1 cellular context compared by ENCODE assay signal in genomic region chr1:16677552-16678423, GRCh38.
TF ChIP-seq lines count a peak whose summit lies in the region.

No MANE protein-coding gene starts in this region.

TF ChIP-seq in HEK293, 187 proteins besides CTCF, POLR2A, EP300 and RAD21 (continued from another document):
- TF ChIP-seq ZBTB49 (tag by site-specific recombination; IDR thresholded peaks at IDR 0.05; ENCODE audit: low read depth): no peak
- peak; percentile 54; the same call in 1 of the 2 replicates for TF ChIP-seq ZNF24 (tag by site-specific recombination; IDR thresholded peaks at IDR 0.05)
- no peak for TF ChIP-seq AEBP2 (tag by site-specific recombination; IDR thresholded peaks at IDR 0.05; ENCODE audit: borderline replicate concordance)
- TF ChIP-seq FEZF1 (tag by site-specific recombination; IDR thresholded peaks at IDR 0.05): no peak
- peak; percentile 68; the same call in 1 of the 2 replicates for TF ChIP-seq ZNF394 (tag by site-specific recombination; IDR thresholded peaks at IDR 0.05; ENCODE audit: borderline replicate concordance)
- no peak for TF ChIP-seq ZNF132 (tag by site-specific recombination; IDR thresholded peaks at IDR 0.05; ENCODE audit: borderline replicate concordance)
- TF ChIP-seq ZNF777 (tag by site-specific recombination; IDR thresholded peaks at IDR 0.05; ENCODE audit: borderline replicate concordance): no peak
- TF ChIP-seq ZNF660 (tag by site-specific recombination; IDR thresholded peaks at IDR 0.05): peak; percentile 94
- TF ChIP-seq ZNF792 (tag by site-specific recombination; IDR thresholded peaks at IDR 0.05): no peak
- no peak for TF ChIP-seq OSR2 (tag by site-specific recombination; IDR thresholded peaks at IDR 0.05)
